ENCODE assay signal across 31 cellular contexts in the genomic region with DNA sequence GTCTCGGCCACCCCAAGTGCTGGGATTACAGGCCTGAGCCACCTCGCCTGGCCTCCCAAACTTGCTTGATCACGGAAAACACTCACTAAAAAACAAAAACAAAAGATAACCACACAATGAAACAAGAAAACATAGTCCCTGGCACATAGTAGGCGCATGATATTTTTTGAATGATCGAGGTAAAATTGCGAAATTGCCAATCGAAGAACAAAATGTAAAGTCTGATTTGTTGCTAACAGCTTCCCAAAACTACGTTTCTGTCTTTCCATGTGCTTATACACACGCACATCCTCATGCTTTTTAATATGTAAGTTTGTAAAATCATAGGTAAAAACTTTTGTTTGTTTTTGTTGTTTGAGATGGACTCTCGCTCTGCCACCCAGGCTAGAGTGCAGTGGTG.
"Had no signal": no experiment of that assay in that cellular context is flagged by ENCODE, and none has a peak within 500 bp of the region (broad histone marks: within the 10 kb centered on the region; RNA-seq: fewer than 3 reads in every experiment).

No MANE protein-coding gene starts in this region.

- H3K36me3 Mint-ChIP-seq: naive thymus-derived CD8-positive, alpha-beta T cell; natural killer cell treated with Interleukin-12 subunit alpha and Interleukin-12 subunit beta and Interleukin-15 and Interleukin-18, amount 100 ng/mL, for 72 hours; neural progenitor cell; stimulated activated effector memory CD8-positive, alpha-beta T cell treated with anti-CD3 and anti-CD28 coated beads, Interleukin-12 subunit alpha, Interleukin-12 subunit beta, amount 100 ng/mL, for 72 hours; stimulated activated naive B cell treated with anti-CD40 and anti-IgM and Interleukin-4, amounts not matched to agents 10 μg/mL and 1 μg/mL and 100 μg/mL, for 72 hours had no signal

- H3K4me1 Mint-ChIP-seq: naive thymus-derived CD8-positive, alpha-beta T cell; stimulated activated effector memory CD8-positive, alpha-beta T cell treated with anti-CD3 and anti-CD28 coated beads, Interleukin-12 subunit alpha, Interleukin-12 subunit beta, amount 100 ng/mL, for 72 hours; stimulated activated naive B cell treated with anti-CD40 and anti-IgM and Interleukin-4, amounts not matched to agents 10 μg/mL and 1 μg/mL and 100 μg/mL, for 72 hours had no signal

- H3K27me3 Mint-ChIP-seq: natural killer cell treated with Interleukin-12 subunit alpha and Interleukin-12 subunit beta and Interleukin-15 and Interleukin-18, amount 100 ng/mL, for 72 hours; progenitor cell of endocrine pancreas; stimulated activated naive CD8-positive, alpha-beta T cell treated with anti-CD3 and anti-CD28 coated beads, Interleukin-15, Interleukin-2, amounts not matched to agents 100 ng/mL and 50 ng/mL, for 24 hours had no signal

- H3K9ac ChIP-seq: neural progenitor cell, parathyroid adenoma had no signal

- H3K4me3 Mint-ChIP-seq: naive thymus-derived CD8-positive, alpha-beta T cell; natural killer cell treated with Interleukin-12 subunit alpha and Interleukin-12 subunit beta and Interleukin-15 and Interleukin-18, amount 100 ng/mL, for 72 hours; nephron progenitor cell; neural progenitor cell; stimulated activated effector memory CD8-positive, alpha-beta T cell treated with anti-CD3 and anti-CD28 coated beads, Interleukin-12 subunit alpha, Interleukin-12 subunit beta, amount 100 ng/mL, for 72 hours; stimulated activated naive B cell treated with anti-CD40 and anti-IgM and Interleukin-4, amounts not matched to agents 10 μg/mL and 1 μg/mL and 100 μg/mL, for 72 hours; stimulated activated naive CD8-positive, alpha-beta T cell treated with anti-CD3 and anti-CD28 coated beads, Interleukin-15, Interleukin-2, amounts not matched to agents 100 ng/mL and 50 ng/mL, for 24 hours had no signal

- ATAC-seq: naive thymus-derived CD8-positive, alpha-beta T cell; natural killer cell treated with Interleukin-12 subunit alpha and Interleukin-12 subunit beta and Interleukin-15 and Interleukin-18, amount 100 ng/mL, for 72 hours; psoas muscle; right cardiac atrium; sciatic nerve; stimulated activated effector memory CD8-positive, alpha-beta T cell treated with anti-CD3 and anti-CD28 coated beads, Interleukin-12 subunit alpha, Interleukin-12 subunit beta, amount 100 ng/mL, for 72 hours; stimulated activated naive B cell treated with anti-CD40 and anti-IgM and Interleukin-4, amounts not matched to agents 10 μg/mL and 1 μg/mL and 100 μg/mL, for 72 hours had no signal

- FAIRE-seq: urothelium cell line had no signal

- DNase-seq: naive thymus-derived CD8-positive, alpha-beta T cell; nephron progenitor cell; occipital lobe; ovary; posterior cingulate gyrus; psoas muscle; right cardiac atrium; spleen; stimulated activated CD4-positive, alpha-beta T cell treated with anti-CD3 and anti-CD28 coated beads, Interleukin-12 subunit alpha, Interleukin-12 subunit beta, amount 100 ng/mL, for 4 hours; stimulated activated CD4-positive, alpha-beta T cell treated with anti-CD3 and anti-CD28 coated beads, Interleukin-1b, Interleukin-23, amount 100 ng/mL, for 48 hours; stimulated activated CD4-positive, alpha-beta T cell treated with anti-CD3 and anti-CD28 coated beads, Interleukin-2, amount 100 ng/mL, for 48 hours; stimulated activated CD4-positive, alpha-beta T cell treated with anti-CD3 and anti-CD28 coated beads, Interleukin-4, amount 100 ng/mL, for 24 hours; stimulated activated naive B cell treated with anti-CD40 and anti-IgM and Interleukin-4, amounts not matched to agents 10 μg/mL and 1 μg/mL and 100 μg/mL, for 72 hours; stimulated activated naive CD4-positive, alpha-beta T cell treated with Interleukin-2 at 50 U/mL for 16 hours; stomach; thyroid gland; trophoblast cell; upper lobe of left lung had no signal

- H3K4me1 ChIP-seq: parathyroid adenoma, psoas muscle, spleen, stomach, thyroid gland, tibial nerve, upper lobe of left lung, vagina had no signal

- H3K79me2 ChIP-seq: parathyroid adenoma had no signal

- H3K9me3 ChIP-seq: ovary, psoas muscle, spleen, stomach, thoracic aorta, thyroid gland, tibial nerve, upper lobe of left lung, vagina had no signal

- H3K4me3 ChIP-seq: neural progenitor cell, ovary, psoas muscle, skin epidermis, smooth muscle cell, spleen, stomach, thoracic aorta, thyroid gland, tibial nerve, upper lobe of left lung, vagina had no signal

- H3K27me3 ChIP-seq: neural progenitor cell, ovary, spleen, stomach, thyroid gland, tibial nerve, upper lobe of left lung, vagina had no signal

- H3K36me3 ChIP-seq: neural progenitor cell, ovary, spleen, stomach, thoracic aorta, thyroid gland, tibial nerve, upper lobe of left lung, vagina had no signal

- H3K4me2 ChIP-seq: neural progenitor cell, smooth muscle cell had no signal

- H2AFZ ChIP-seq: neural progenitor cell, parathyroid adenoma had no signal

- H3K27ac ChIP-seq: neural progenitor cell, ovary, parathyroid adenoma, psoas muscle, skin epidermis, spleen, stomach, thoracic aorta, thyroid gland, tibial nerve, upper lobe of left lung, vagina had no signal

- H3K9me3 Mint-ChIP-seq: natural killer cell treated with Interleukin-12 subunit alpha and Interleukin-12 subunit beta and Interleukin-15 and Interleukin-18, amount 100 ng/mL, for 72 hours; neural progenitor cell; stimulated activated effector memory CD8-positive, alpha-beta T cell treated with anti-CD3 and anti-CD28 coated beads, Interleukin-12 subunit alpha, Interleukin-12 subunit beta, amount 100 ng/mL, for 72 hours; stimulated activated naive B cell treated with anti-CD40 and anti-IgM and Interleukin-4, amounts not matched to agents 10 μg/mL and 1 μg/mL and 100 μg/mL, for 72 hours; stimulated activated naive CD8-positive, alpha-beta T cell treated with anti-CD3 and anti-CD28 coated beads, Interleukin-15, Interleukin-2, amounts not matched to agents 100 ng/mL and 50 ng/mL, for 24 hours had no signal

- H3K27ac Mint-ChIP-seq: naive thymus-derived CD8-positive, alpha-beta T cell; neural progenitor cell; progenitor cell of endocrine pancreas; stimulated activated effector memory CD8-positive, alpha-beta T cell treated with anti-CD3 and anti-CD28 coated beads, Interleukin-12 subunit alpha, Interleukin-12 subunit beta, amount 100 ng/mL, for 72 hours; stimulated activated naive B cell treated with anti-CD40 and anti-IgM and Interleukin-4, amounts not matched to agents 10 μg/mL and 1 μg/mL and 100 μg/mL, for 72 hours; stimulated activated naive CD8-positive, alpha-beta T cell treated with anti-CD3 and anti-CD28 coated beads, Interleukin-15, Interleukin-2, amounts not matched to agents 100 ng/mL and 50 ng/mL, for 24 hours had no signal
